Comparison of ENCODE assay signal across 28 cellular contexts in the genomic region with DNA sequence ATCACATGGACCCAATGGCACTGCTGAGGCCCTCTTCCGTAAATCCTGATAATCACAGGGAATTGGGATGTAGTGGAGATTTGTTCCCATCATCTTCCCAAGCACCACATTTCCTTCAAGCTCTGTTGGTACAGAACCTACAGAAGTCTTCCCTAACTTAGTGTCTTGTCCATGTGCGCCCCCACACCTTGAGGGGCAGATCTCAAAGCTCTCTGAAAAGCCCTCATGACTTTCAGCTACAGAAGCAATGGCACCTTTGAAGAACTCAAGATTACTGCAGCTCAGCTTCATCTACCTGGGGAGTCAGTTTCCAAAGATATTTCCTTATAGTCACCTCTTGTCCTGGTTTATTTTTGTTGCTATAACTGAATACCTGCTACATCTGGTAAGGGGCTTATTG. TPM values are rescaled to one million over a fixed set of nuclear protein-coding genes. Genes with fewer than 3 reads are reported as not detected.
DNase-seq lines count a peak whose midpoint lies in the region; ATAC-seq and TF ChIP-seq lines count a peak whose summit lies in the region.
"Had no signal": no experiment of that assay in that cellular context is flagged by ENCODE, and none has a peak within 500 bp of the region (broad histone marks: within the 10 kb centered on the region; RNA-seq: fewer than 3 reads in every experiment).

No MANE protein-coding gene starts in this region.

- H3K9me3 Mint-ChIP-seq in WTC11 = peaks cover 28% of the 10 kb centered on the region

- ATAC-seq in WTC11 = no peak
- ATAC-seq: A549; CD8-positive, alpha-beta T cell had no signal

- H3K4me3 Mint-ChIP-seq in WTC11 = no peak overlapping the region
- H3K4me3 Mint-ChIP-seq: B cell; CD14-positive monocyte; CD4-positive, alpha-beta memory T cell; CD4-positive, alpha-beta T cell; CD4-positive, CD25-positive, alpha-beta regulatory T cell; CD8-positive, alpha-beta memory T cell; CD8-positive, alpha-beta T cell had no signal

- TF ChIP-seq CTCF in WTC11 (IDR thresholded peaks at IDR 0.05) = no peak

- H3K27ac Mint-ChIP-seq in WTC11 = no peak overlapping the region
- H3K27ac Mint-ChIP-seq: B cell; CD4-positive, alpha-beta memory T cell; CD4-positive, alpha-beta T cell; CD4-positive, CD25-positive, alpha-beta regulatory T cell; CD8-positive, alpha-beta memory T cell; CD8-positive, alpha-beta T cell had no signal

- CTCF ChIA-PET in WTC11 (lab: Charles Lee) = no interaction called here

- DNase-seq in WTC11 (ENCODE audit: low spot score) (no peak), NCI-H1092 treated with DMSO at 0.1 percent for 48 hours (lab: John Stamatoyannopoulos, UW) (no peak)
- DNase-seq: 8988T; ACHN; AML-193; BE2C; C1 segment of cervical spinal cord; Caco-2; Calu3; CD4-positive, alpha-beta memory T cell; CD4-positive, alpha-beta T cell; CD4-positive, CD25-positive, alpha-beta regulatory T cell; CD8-positive, alpha-beta memory T cell; CD8-positive, alpha-beta T cell; COR-L47; DMS 273 treated with DMSO at 0.1 percent for 48 hours; DMS153; DMS53; DMS79; DMS79 treated with DMSO at 0.1 percent for 48 hours; DND-41; EL had no signal

- POLR2A ChIA-PET in WTC11 (lab: Charles Lee) = no interaction called here

- H3K4me1 Mint-ChIP-seq in WTC11 = peaks cover 52% of the 10 kb centered on the region
- H3K4me1 Mint-ChIP-seq: CD14-positive monocyte; CD4-positive, alpha-beta memory T cell; CD8-positive, alpha-beta memory T cell had no signal

- no peaks in the 10 kb centered on the region for H3K27me3 Mint-ChIP-seq in WTC11 (ENCODE audit: low read depth)
- H3K27me3 Mint-ChIP-seq: B cell; CD4-positive, alpha-beta memory T cell; CD4-positive, alpha-beta T cell; CD4-positive, CD25-positive, alpha-beta regulatory T cell; CD8-positive, alpha-beta memory T cell had no signal

- peaks cover 26% of the 10 kb centered on the region for H3K36me3 Mint-ChIP-seq in WTC11
- H3K36me3 Mint-ChIP-seq: CD14-positive monocyte; CD4-positive, alpha-beta memory T cell; CD4-positive, CD25-positive, alpha-beta regulatory T cell; CD8-positive, alpha-beta memory T cell; CD8-positive, alpha-beta T cell had no signal

TF ChIP-seq in WTC11, 78 proteins besides CTCF, POLR2A, EP300 and RAD21:
- peak; percentile 58 for TF ChIP-seq ERG (CRISPR knock-in tag; IDR thresholded peaks at IDR 0.05)
- peak; percentile 57; the same call in 1 of the 2 replicates for TF ChIP-seq AR (CRISPR knock-in tag; IDR thresholded peaks at IDR 0.05)
- TF ChIP-seq ZNF121 (CRISPR knock-in tag; IDR thresholded peaks at IDR 0.05) = no peak
TF ChIP-seq in WTC11: peak in this region for 2.

RNA-seq across cellular contexts. Expression of gene MYF5, which starts 54.2 kb away (rescaled TPM):
- total RNA-seq in WTC11 (2021) = not detected in 3 replicates
- total RNA-seq: A172; A673; B cell; Caco-2; Calu3; CD4-positive, alpha-beta memory T cell; CD4-positive, alpha-beta T cell; CD4-positive, CD25-positive, alpha-beta regulatory T cell; CD8-positive, alpha-beta memory T cell; CD8-positive, alpha-beta T cell; Daoy had no signal
